In genomic region chr6:133837801-133838349, GRCh38 we compare ENCODE assay signal across 8 cellular contexts. TPM values are rescaled to one million over a fixed set of nuclear protein-coding genes. Genes with fewer than 3 reads are reported as not detected.
DNase-seq lines count a peak whose midpoint lies in the region; ATAC-seq and TF ChIP-seq lines count a peak whose summit lies in the region.

No MANE protein-coding gene starts in this region.

- H3K9ac ChIP-seq in SK-N-MC (ENCODE audit: insufficient read length) (no peak overlapping the region), skeletal muscle satellite cell (ENCODE audit: low read depth, low read length) (no peak overlapping the region)

- in situ Hi-C loops in ACHN (cut with HindIII; ENCODE audit: low pct_ligation_motif_present, low pct_unique_long_range_greater_than_20kb, low sequenced_read_pairs), result no loop called here

- no peaks in the 10 kb centered on the region for H3K9me3 Mint-ChIP-seq in activated naive CD4-positive, alpha-beta T cell treated with anti-CD3 and anti-CD28 coated beads, Interleukin-2, amount 50 U/mL, for 72 hours

- H3K27ac Mint-ChIP-seq in activated naive CD4-positive, alpha-beta T cell treated with anti-CD3 and anti-CD28 coated beads, Interleukin-2, amount 50 U/mL, for 72 hours, result no peak overlapping the region

- ATAC-seq in GM18867 (IDR thresholded peaks at IDR 0.05; ENCODE audit: unreplicated experiment), result peak; percentile 71
- ATAC-seq in activated naive CD4-positive, alpha-beta T cell treated with anti-CD3 and anti-CD28 coated beads, Interleukin-2, amount 50 U/mL, for 72 hours, result peak; percentile 70 to 94
- no peak for ATAC-seq in GM18520 (IDR thresholded peaks at IDR 0.05; ENCODE audit: unreplicated experiment)

- TF ChIP-seq CTCF in left ventricle myocardium inferior (IDR thresholded peaks at IDR 0.05; ENCODE audit: borderline replicate concordance), result peak; percentile 64

- H3K9me3 ChIP-seq in SK-N-MC (ENCODE audit: low read depth, low read length) (no peaks in the 10 kb centered on the region), left ventricle myocardium inferior (replicated peaks) (no peaks in the 10 kb centered on the region), skeletal muscle satellite cell (replicated peaks; ENCODE audit: low read length) (no peaks in the 10 kb centered on the region)

- H3K36me3 ChIP-seq in SK-N-MC (ENCODE audit: insufficient read depth, low read length) (no peaks in the 10 kb centered on the region), left ventricle myocardium inferior (no peaks in the 10 kb centered on the region), skeletal muscle satellite cell (ENCODE audit: insufficient read depth, low read length) (no peaks in the 10 kb centered on the region)

- H3K4me3 ChIP-seq in SK-N-MC (peak overlapping the region; percentile 77), left ventricle myocardium inferior (peak overlapping the region; percentile 57), skeletal muscle satellite cell (ENCODE audit: low read length) (no peak overlapping the region)

- H3K27ac ChIP-seq in SK-N-MC (no peak overlapping the region), left ventricle myocardium inferior (replicated peaks) (no peak overlapping the region)

- peaks cover 36% of the 10 kb centered on the region for H3K27me3 ChIP-seq in left ventricle myocardium inferior (ENCODE audit: low read depth)
- no peaks in the 10 kb centered on the region for H3K27me3 ChIP-seq in skeletal muscle satellite cell (ENCODE audit: control insufficient read depth, insufficient read depth, low read length)

- H3K36me3 Mint-ChIP-seq in activated naive CD4-positive, alpha-beta T cell treated with anti-CD3 and anti-CD28 coated beads, Interleukin-2, amount 50 U/mL, for 72 hours, result no peaks in the 10 kb centered on the region

- peak overlapping the region; percentile 42 for H3K4me2 ChIP-seq in skeletal muscle satellite cell (ENCODE audit: low read length)

- intact Hi-C loops in left ventricle myocardium inferior (cut with micrococcal nuclease), result loop anchor here (5.0 kb wide), 1 partner anchor 271 kb away; no protein-coding TSS in a partner anchor

- DNase-seq in ACHN, result peak; percentile 66
- peak; percentile 35 for DNase-seq in HK-2 (ENCODE audit: unreplicated experiment)
- DNase-seq in SK-N-MC (ENCODE audit: low read depth, low spot score), result no peak
- peak; percentile 66 to 78 for DNase-seq in activated naive CD4-positive, alpha-beta T cell treated with anti-CD3 and anti-CD28 coated beads, Interleukin-2, amount 50 U/mL, for 72 hours (ENCODE audit: low spot score in 2 of 2)
- DNase-seq in left ventricle myocardium inferior, result peak; percentile 24

- H3K4me1 ChIP-seq in left ventricle myocardium inferior (peaks cover 5% of the 10 kb centered on the region), skeletal muscle satellite cell (ENCODE audit: control insufficient read depth, insufficient read depth, low read length) (peaks cover 7% of the 10 kb centered on the region)

RNA-seq across cellular contexts. Expression of gene TCF21, which starts 51.0 kb away (rescaled TPM):
- total RNA-seq in activated naive CD4-positive, alpha-beta T cell treated with anti-CD3 and anti-CD28 coated beads, Interleukin-2, amount 50 U/mL, for 72 hours, result not detected
- total RNA-seq in left ventricle myocardium inferior, result 5.3 TPM
- under 0.01 and 0.22 TPM in 2 replicates for total RNA-seq in skeletal muscle satellite cell (2012; rRNA removed)
